11 cellular contexts compared by ENCODE assay signal in the genomic region with DNA sequence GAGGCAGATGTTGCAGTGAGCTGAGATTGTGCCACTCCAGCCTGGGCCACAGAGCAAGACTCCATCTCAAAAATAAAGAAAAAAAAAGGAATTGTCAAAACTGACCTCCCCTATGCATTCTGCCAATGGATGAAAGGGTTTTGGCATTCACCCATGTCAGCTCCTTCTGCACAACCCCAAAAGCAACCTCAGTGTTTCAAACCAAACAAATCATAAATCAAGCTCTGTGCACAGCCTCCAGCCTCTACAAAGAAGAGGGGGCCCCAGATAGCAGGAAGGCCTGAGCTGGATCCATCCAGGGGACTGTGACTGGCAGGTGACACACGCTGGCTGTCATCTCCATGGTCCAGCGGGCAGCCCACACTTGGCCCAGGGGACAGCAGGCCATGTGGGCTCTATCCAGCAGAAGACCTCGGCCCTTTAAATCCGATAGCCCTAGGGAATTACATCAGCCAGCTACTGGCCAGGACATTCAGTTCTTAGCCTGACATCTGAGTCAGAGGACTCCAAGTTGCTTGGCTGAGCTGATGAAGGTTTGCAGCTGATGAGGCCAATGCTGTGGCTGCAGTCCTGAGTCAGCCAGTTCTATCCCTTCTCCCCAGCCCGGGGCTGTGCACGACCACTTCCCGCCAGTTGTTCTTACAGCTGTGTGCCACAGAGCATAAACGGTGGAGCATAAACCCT. TPM values are rescaled to one million over a fixed set of nuclear protein-coding genes. Genes with fewer than 3 reads are reported as not detected.
A peak's percentile ranks its signal among the peaks of the same experiment; 100 is the strongest.
DNase-seq lines count a peak whose midpoint lies in the region; ATAC-seq, FAIRE-seq and TF ChIP-seq lines count a peak whose summit lies in the region.
"Had no signal": no experiment of that assay in that cellular context is flagged by ENCODE, and none has a peak within 500 bp of the region (broad histone marks: within the 10 kb centered on the region; RNA-seq: fewer than 3 reads in every experiment).

No MANE protein-coding gene starts in this region.

- no peaks in the 10 kb centered on the region for H4K20me1 ChIP-seq in HepG2 (ENCODE audit: insufficient read depth, low read length)

- no peak overlapping the region for H3K18ac ChIP-seq in neuronal stem cell (ENCODE audit: low read length)

- H3K4me3 ChIP-seq in liver (ENCODE audit: low read depth in 1 of 3, low read length in 3 of 3) = no peak overlapping the region
- no peak overlapping the region for H3K4me3 ChIP-seq in HepG2 (replicated peaks in 1 of 3; ENCODE audit: insufficient read depth in 1 of 3, low read depth in 2 of 3, low read length in 3 of 3)
- peak overlapping the region in 1 of 2 donors; percentile 14 for H3K4me3 ChIP-seq in muscle layer of colon (ENCODE audit: low read depth in 1 of 2, low read length in 2 of 2)
- no peak overlapping the region for H3K4me3 ChIP-seq in neuronal stem cell (ENCODE audit: low read length in 2 of 2)

- H2BK5ac ChIP-seq in neuronal stem cell (ENCODE audit: low read length) = no peak overlapping the region

- H3K27ac Mint-ChIP-seq in osteocyte (ENCODE audit: unreplicated experiment) = no peak overlapping the region
- H3K27ac Mint-ChIP-seq: activated naive CD8-positive, alpha-beta T cell treated with anti-CD3 and anti-CD28 coated beads for 36 hours had no signal

- TF ChIP-seq EP300 in HepG2 (IDR thresholded peaks at IDR 0.05; ENCODE audit: low read depth in 2 of 2, low read length in 2 of 2) = no peak
- no peak for TF ChIP-seq EP300 in HepG2 (CRISPR knock-in tag; IDR thresholded peaks at IDR 0.05; ENCODE audit: borderline replicate concordance)

- CTCF ChIA-PET in HepG2 (lab: Yijun Ruan, JAX; ENCODE audit: low intra/inter-chr PET ratio, low total read pairs) = no interaction called here

- peaks cover 8% of the 10 kb centered on the region for H3K4me1 Mint-ChIP-seq in osteocyte (ENCODE audit: unreplicated experiment)
- H3K4me1 Mint-ChIP-seq: neural crest cell had no signal

- no peak for DNase-seq in HepG2 (ENCODE audit: low spot score)
- no peak for DNase-seq in neuronal stem cell (ENCODE audit: low spot score)
- no peak for DNase-seq in NCI-H748 (lab: John Stamatoyannopoulos, UW; ENCODE audit: unreplicated experiment)
- no peak for DNase-seq in putamen (ENCODE audit: low spot score)
- DNase-seq in osteocyte (ENCODE audit: extremely low spot score, unreplicated experiment) = no peak
- DNase-seq: activated naive CD8-positive, alpha-beta T cell treated with anti-CD3 and anti-CD28 coated beads for 36 hours; AML-193 had no signal

- H3K27me3 ChIP-seq in liver (ENCODE audit: control insufficient read depth in 4 of 4, insufficient read depth in 4 of 4, low read length in 3 of 4) = no peaks in the 10 kb centered on the region
- no peaks in the 10 kb centered on the region for H3K27me3 ChIP-seq in HepG2 (ENCODE audit: control insufficient read depth in 1 of 2, insufficient read depth in 2 of 2, low read length in 2 of 2)
- no peaks in the 10 kb centered on the region for H3K27me3 ChIP-seq in muscle layer of colon (ENCODE audit: control insufficient read depth in 1 of 2, insufficient read depth in 2 of 2, low read length in 2 of 2)
- no peaks in the 10 kb centered on the region for H3K27me3 ChIP-seq in neuronal stem cell (ENCODE audit: control insufficient read depth in 3 of 3, insufficient read depth in 3 of 3, low read depth in 1 of 3, low read length in 3 of 3)

- no peak overlapping the region for H3K27ac ChIP-seq in liver (ENCODE audit: low read depth in 1 of 2, low read length in 2 of 2)
- no peak overlapping the region for H3K27ac ChIP-seq in HepG2 (ENCODE audit: extremely low read length, insufficient read depth, low read length)
- peak overlapping the region; percentile 76 for H3K27ac ChIP-seq in muscle layer of colon (ENCODE audit: low read depth, low read length)
- H3K27ac ChIP-seq in neuronal stem cell (replicated peaks; ENCODE audit: low read length) = no peak overlapping the region

- H4K8ac ChIP-seq in neuronal stem cell (ENCODE audit: low read depth, low read length) = no peak overlapping the region

- TF ChIP-seq CTCF in liver (IDR thresholded peaks at IDR 0.05; ENCODE audit: low read depth, low read length, missing input control) (no peak), HepG2 (CRISPR knock-in tag; IDR thresholded peaks at IDR 0.05) (no peak), osteocyte (IDR thresholded peaks at IDR 0.05) (no peak)

- H3K4me3 Mint-ChIP-seq in osteocyte (ENCODE audit: unreplicated experiment) = no peak overlapping the region
- H3K4me3 Mint-ChIP-seq: activated naive CD8-positive, alpha-beta T cell treated with anti-CD3 and anti-CD28 coated beads for 36 hours; neural crest cell had no signal

- no peaks in the 10 kb centered on the region for H3K36me3 ChIP-seq in liver (ENCODE audit: control insufficient read depth in 4 of 4, insufficient read depth in 3 of 4, low read depth in 1 of 4, low read length in 3 of 4)
- peaks cover 12 to 17% of the 10 kb centered on the region in 2 experiments; a peak in 3 of 5 replicates for H3K36me3 ChIP-seq in HepG2 (replicated peaks in 1 of 2; ENCODE audit: control insufficient read depth in 1 of 2, insufficient read depth in 2 of 2, low read length in 2 of 2)
- no peaks in the 10 kb centered on the region for H3K36me3 ChIP-seq in muscle layer of colon (ENCODE audit: insufficient read depth, low read length)
- no peaks in the 10 kb centered on the region for H3K36me3 ChIP-seq in neuronal stem cell (replicated peaks in 1 of 2; ENCODE audit: control insufficient read depth in 2 of 2, insufficient read depth in 2 of 2, low read length in 2 of 2)

- H3K4me2 ChIP-seq in HepG2 (ENCODE audit: low read depth, low read length) (no peak overlapping the region), neuronal stem cell (ENCODE audit: insufficient read depth, low read length, poor library complexity, severe bottlenecking) (no peak overlapping the region)

- H2AFZ ChIP-seq in HepG2 (ENCODE audit: low read length) = no peak overlapping the region
- no peak overlapping the region for H2AFZ ChIP-seq in neuronal stem cell (ENCODE audit: low read length)

- H3K4me1 ChIP-seq in liver (ENCODE audit: control insufficient read depth in 4 of 4, insufficient read depth in 4 of 4, low read length in 3 of 4) (no peaks in the 10 kb centered on the region), HepG2 (ENCODE audit: insufficient read depth, low read length) (no peaks in the 10 kb centered on the region), muscle layer of colon (ENCODE audit: insufficient read depth, low read length) (peaks cover 20% of the 10 kb centered on the region), neuronal stem cell (ENCODE audit: control insufficient read depth in 2 of 2, insufficient read depth in 1 of 2, low read depth in 1 of 2, low read length in 2 of 2) (no peaks in the 10 kb centered on the region)

- H3K4ac ChIP-seq in neuronal stem cell (ENCODE audit: low read length) = no peak overlapping the region

- H3K27me3 Mint-ChIP-seq in osteocyte (ENCODE audit: unreplicated experiment) = peaks cover 13% of the 10 kb centered on the region

- no peak overlapping the region for H2BK15ac ChIP-seq in neuronal stem cell (ENCODE audit: low read length)

- H3K9me3 Mint-ChIP-seq in osteocyte (ENCODE audit: unreplicated experiment) = peaks cover 4% of the 10 kb centered on the region
- H3K9me3 Mint-ChIP-seq: activated naive CD8-positive, alpha-beta T cell treated with anti-CD3 and anti-CD28 coated beads for 36 hours; neural crest cell had no signal

- 84% methylated on average over 8 of the region's 8 CpGs for WGBS in liver
- WGBS in HepG2 (ENCODE audit: low lambda C conversion rate) = 83% methylated on average over 1 of the region's 8 CpGs
- WGBS in neuronal stem cell (ENCODE audit: extremely low coverage in 2 of 2, insufficient read length in 2 of 2, insufficient replicate concordance in 1 of 2), 2 donors = no CpG with 5 or more reads among the region's 8 CpGs

- H3K23ac ChIP-seq in neuronal stem cell (ENCODE audit: low read depth, low read length, poor library complexity) = no peak overlapping the region

- FAIRE-seq in HepG2 (lab: Jason Lieb, UNC) = no peak

- intact Hi-C loops in HepG2 (cut with micrococcal nuclease; ENCODE audit: unreplicated experiment) = no loop called here

- H2AK5ac ChIP-seq in neuronal stem cell (ENCODE audit: low read depth, low read length) = no peak overlapping the region

- no TSS peak for BruUV-seq in HepG2 (replicated peaks; lab: Mats Ljungman, UMichigan)

- no peaks in the 10 kb centered on the region for H3K79me1 ChIP-seq in neuronal stem cell (ENCODE audit: low read depth, low read length)

- no peak overlapping the region for H2BK120ac ChIP-seq in neuronal stem cell (ENCODE audit: low read depth, low read length)

- no peak overlapping the region for H4K91ac ChIP-seq in neuronal stem cell (ENCODE audit: low read depth, low read length, poor library complexity)

- H3K9ac ChIP-seq in liver (ENCODE audit: low read depth in 1 of 2, low read length in 2 of 2) (no peak overlapping the region), HepG2 (ENCODE audit: insufficient read depth, low read depth, low read length) (no peak overlapping the region), muscle layer of colon (ENCODE audit: low read length) (no peak overlapping the region), neuronal stem cell (ENCODE audit: low read depth, low read length, poor library complexity) (no peak overlapping the region)

- H3K79me2 ChIP-seq in HepG2 (ENCODE audit: insufficient read depth, low read length) = no peaks in the 10 kb centered on the region

- H3K36me3 Mint-ChIP-seq in osteocyte (ENCODE audit: unreplicated experiment) = no peaks in the 10 kb centered on the region
- H3K36me3 Mint-ChIP-seq: activated naive CD8-positive, alpha-beta T cell treated with anti-CD3 and anti-CD28 coated beads for 36 hours had no signal

- peak in 1 of 2 donors; percentile 18 for TF ChIP-seq RAD21 in liver (IDR thresholded peaks at IDR 0.05)
- no peak for TF ChIP-seq RAD21 in HepG2 (CRISPR knock-in tag; IDR thresholded peaks at IDR 0.05)

- in situ Hi-C loops in HepG2 (cut with HindIII; ENCODE audit: extremely low pct_ligation_motif_present, low pct_unique_long_range_greater_than_20kb) = no loop called here

- no peak overlapping the region for H3K14ac ChIP-seq in neuronal stem cell (ENCODE audit: low read length)

- POLR2A ChIA-PET in HepG2 (lab: Yijun Ruan, JAX) = no interaction called here

- no peak for ATAC-seq in HepG2
- ATAC-seq in esophagus mucosa = peak; percentile 46

- no peaks in the 10 kb centered on the region for H3K9me3 ChIP-seq in liver (ENCODE audit: control insufficient read depth in 4 of 4, low read length in 3 of 4)
- H3K9me3 ChIP-seq in HepG2 (ENCODE audit: low read length) = no peaks in the 10 kb centered on the region
- H3K9me3 ChIP-seq in muscle layer of colon (ENCODE audit: low read length) = no peaks in the 10 kb centered on the region
- peaks cover 0 to 2% of the 10 kb centered on the region in 2 donors for H3K9me3 ChIP-seq in neuronal stem cell (replicated peaks in 1 of 2; ENCODE audit: control insufficient read depth in 2 of 2, insufficient read depth in 1 of 2, low read depth in 1 of 2, low read length in 2 of 2)

- no peak overlapping the region for H2BK12ac ChIP-seq in neuronal stem cell (ENCODE audit: low read length)

- no peak for TF ChIP-seq POLR2A in HepG2 (IDR thresholded peaks at IDR 0.05; ENCODE audit: insufficient read depth in 1 of 2, low read depth in 2 of 2, low read length in 2 of 2)

RNA-seq across cellular contexts. Expression of gene FIGNL1, which starts 52.0 kb away (rescaled TPM):
- 10 to 100 TPM in 1 of 2 donors, 1 to 10 TPM in 1; 3.8 to 13.2 TPM for total RNA-seq in liver
- 1 to 10 TPM; 1.2 to 2.9 TPM for polyA plus RNA-seq in liver
- total RNA-seq in HepG2 (2016; rRNA removed; fragmentation: Illumina TruSeq; extraction: Trizol) = 20.9 and 28.0 TPM in 2 replicates
- 2.0 and 2.4 TPM in 2 replicates for total RNA-seq in HepG2 (2016; cell fraction: cytosol; rRNA removed; fragmentation: Illumina TruSeq; extraction: Trizol; ENCODE audit: low read depth)
- 17.5 and 28.7 TPM in 2 replicates for total RNA-seq in HepG2 (2016; cell fraction: insoluble cytoplasmic fraction; rRNA removed; fragmentation: Illumina TruSeq; extraction: Trizol)
- total RNA-seq in HepG2 (2016; cell fraction: membrane; rRNA removed; fragmentation: Illumina TruSeq; extraction: Trizol) = 5.7 and 6.4 TPM in 2 replicates
- total RNA-seq in HepG2 (2016; cell fraction: nucleus; rRNA removed; fragmentation: Illumina TruSeq; extraction: Trizol) = 15.1 and 16.9 TPM in 2 replicates
- polyA plus RNA-seq in HepG2 (2011; rRNA removed) = 4.0 and 6.3 TPM in 2 replicates
- polyA plus RNA-seq in HepG2 (2011; cell fraction: cytosol; rRNA removed) = 1.3 and 1.5 TPM in 2 replicates
- polyA plus RNA-seq in HepG2 (2011; cell fraction: nucleus; rRNA removed) = 2.8 and 3.7 TPM in 2 replicates
- 3.2 and 5.2 TPM in 2 replicates for polyA plus RNA-seq in HepG2 (2012)
- 0.41 and 0.53 TPM in 2 replicates for polyA plus RNA-seq in HepG2 (2016; cell fraction: cytosol; fragmentation: Illumina TruSeq; extraction: Trizol; ENCODE audit: low read depth)
- 17.2 and 19.0 TPM in 2 replicates for polyA plus RNA-seq in HepG2 (2016; cell fraction: insoluble cytoplasmic fraction; fragmentation: Illumina TruSeq; extraction: Trizol; ENCODE audit: low read depth)
- polyA plus RNA-seq in HepG2 (2016; cell fraction: membrane; fragmentation: Illumina TruSeq; extraction: Trizol; ENCODE audit: low read depth) = 1.4 and 1.5 TPM in 2 replicates
- polyA plus RNA-seq in HepG2 (2016; cell fraction: nucleus; fragmentation: Illumina TruSeq; extraction: Trizol; ENCODE audit: insufficient read depth, low read depth) = 15.8 and 16.9 TPM in 2 replicates
- 8.0 and 34.7 TPM in 2 replicates for polyA minus RNA-seq in HepG2 (2011; rRNA and poly(A)+ RNA removed; ENCODE audit: low replicate concordance)
- polyA minus RNA-seq in HepG2 (2011; cell fraction: cytosol; rRNA and poly(A)+ RNA removed) = 2.7 and 7.0 TPM in 2 replicates
- 13.6 and 16.1 TPM in 2 replicates for polyA minus RNA-seq in HepG2 (2011; cell fraction: nucleus; rRNA and poly(A)+ RNA removed)
- 15.9 TPM for total RNA-seq in esophagus mucosa
- polyA plus RNA-seq in neuronal stem cell (2013, experiment 1 of 2) = 14.2 TPM
- 14.9 TPM for polyA plus RNA-seq in neuronal stem cell (2013, experiment 2 of 2)
- total RNA-seq in osteocyte = 7.6 TPM in 2 replicates
